ENCODE assay signal across 11 cellular contexts in genomic region chr7:117068511-117069155, GRCh38.
DNase-seq lines count a peak whose midpoint lies in the region; ATAC-seq, FAIRE-seq and TF ChIP-seq lines count a peak whose summit lies in the region.
"Had no signal": no experiment of that assay in that cellular context is flagged by ENCODE, and none has a peak within 500 bp of the region (broad histone marks: within the 10 kb centered on the region; RNA-seq: fewer than 3 reads in every experiment).

No MANE protein-coding gene starts in this region.

- H3K4me1 ChIP-seq in breast epithelium = peaks cover 0 to 2% of the 10 kb centered on the region in 2 donors

- no peaks in the 10 kb centered on the region for H3K9me2 ChIP-seq in neural cell (ENCODE audit: insufficient read depth, low read length)

- intact Hi-C loops in breast epithelium (cut with DNase I; ENCODE audit: low total_unique reads) = no loop called here

- ATAC-seq in GM19452 (IDR thresholded peaks at IDR 0.05; ENCODE audit: unreplicated experiment) = no peak
- no peak for ATAC-seq in HG03097 (IDR thresholded peaks at IDR 0.05; ENCODE audit: low FRiP score, unreplicated experiment)
- ATAC-seq: Panc1 had no signal

- no peak for FAIRE-seq in D721Med (lab: Jason Lieb, UNC)

- TF ChIP-seq RAD21 in neural cell (conservative IDR thresholded peaks at IDR 0.05) = no peak

- TF ChIP-seq EP300 in neural cell (conservative IDR thresholded peaks at IDR 0.05; ENCODE audit: poor library complexity, severe bottlenecking) = no peak

- H3K9ac ChIP-seq in neural cell (ENCODE audit: low read length) = peak overlapping the region; percentile 10

- peaks cover 42% of the 10 kb centered on the region for H3K79me2 ChIP-seq in neural cell (replicated peaks; ENCODE audit: insufficient read depth, low read length)

- no peak overlapping the region for H3K4me2 ChIP-seq in neural cell (ENCODE audit: low read length)

- H3K27ac ChIP-seq in neural cell (ENCODE audit: low read length) (peak overlapping the region; percentile 60), breast epithelium (no peak overlapping the region)

- TF ChIP-seq POLR2A in breast epithelium (IDR thresholded peaks at IDR 0.05) = no peak

- no peaks in the 10 kb centered on the region for H3K9me3 ChIP-seq in neural cell (ENCODE audit: low read length)
- no peaks in the 10 kb centered on the region for H3K9me3 ChIP-seq in breast epithelium

- H2AFZ ChIP-seq in neural cell (ENCODE audit: low read depth, low read length) = no peak overlapping the region

- peaks cover 4% of the 10 kb centered on the region for H3F3A ChIP-seq in neural cell (ENCODE audit: insufficient read depth, low read length, poor library complexity, severe bottlenecking)

- DNase-seq in DMS153 (lab: John Stamatoyannopoulos, UW) (peak; percentile 80), NCI-H146 (lab: John Stamatoyannopoulos, UW) (peak; percentile 82), SHP77 (lab: John Stamatoyannopoulos, UW) (peak; percentile 66 to 70), D721Med (ENCODE audit: insufficient read length, low spot score) (no peak), breast epithelium (ENCODE audit: low spot score in 2 of 2) (no peak)
- DNase-seq: activated T-cell treated with anti-CD3 and anti-CD28 coated beads, Interleukin-2, amount 50 U/mL, for 48 hours; Karpas-422 had no signal

- H4K20me1 ChIP-seq in neural cell (ENCODE audit: insufficient read depth) = peaks cover 30% of the 10 kb centered on the region

- H3K4me3 ChIP-seq in neural cell (ENCODE audit: low read length) = peak overlapping the region; percentile 26
- H3K4me3 ChIP-seq in breast epithelium = no peak overlapping the region

- TF ChIP-seq CTCF in neural cell (IDR thresholded peaks at IDR 0.05; ENCODE audit: poor library complexity, severe bottlenecking) (no peak), D721Med (IDR thresholded peaks at IDR 0.05; ENCODE audit: insufficient read depth, missing control alignments) (no peak), breast epithelium (IDR thresholded peaks at IDR 0.05) (no peak)

- H3K27me3 ChIP-seq in neural cell (ENCODE audit: insufficient read depth, low read depth, low read length) = no peaks in the 10 kb centered on the region
- no peaks in the 10 kb centered on the region for H3K27me3 ChIP-seq in breast epithelium

- H3K36me3 ChIP-seq in neural cell (ENCODE audit: insufficient read depth, low read length) = no peaks in the 10 kb centered on the region
- H3K36me3 ChIP-seq in breast epithelium = no peaks in the 10 kb centered on the region

TF ChIP-seq in neural cell, 6 proteins besides CTCF, POLR2A, EP300 and RAD21:
- TF ChIP-seq TAF1 (IDR thresholded peaks at IDR 0.05; ENCODE audit: low read depth) (no peak), POLR2AphosphoS5 (IDR thresholded peaks at IDR 0.05) (no peak), EZH2 (IDR thresholded peaks at IDR 0.05; ENCODE audit: borderline replicate concordance, insufficient read depth, low read length, poor library complexity, severe bottlenecking) (no peak), SMC3 (conservative IDR thresholded peaks at IDR 0.05; ENCODE audit: poor library complexity) (no peak), REST (IDR thresholded peaks at IDR 0.05; ENCODE audit: borderline replicate concordance) (no peak), MXI1 (conservative IDR thresholded peaks at IDR 0.05; ENCODE audit: poor library complexity, severe bottlenecking) (no peak)
TF ChIP-seq in neural cell: peak in this region for 0.

Comparison
In these comparisons a context has a peak if more than half of its experiments do, and no peak if none do; other contexts are left out.
1. DNase-seq: peak in DMS153 (single experiment), NCI-H146 (single experiment) and SHP77 (2 of 2); none in D721Med (single experiment) and breast epithelium (0 of 2).